ENCODE assay signal across 36 cellular contexts in the genomic region with DNA sequence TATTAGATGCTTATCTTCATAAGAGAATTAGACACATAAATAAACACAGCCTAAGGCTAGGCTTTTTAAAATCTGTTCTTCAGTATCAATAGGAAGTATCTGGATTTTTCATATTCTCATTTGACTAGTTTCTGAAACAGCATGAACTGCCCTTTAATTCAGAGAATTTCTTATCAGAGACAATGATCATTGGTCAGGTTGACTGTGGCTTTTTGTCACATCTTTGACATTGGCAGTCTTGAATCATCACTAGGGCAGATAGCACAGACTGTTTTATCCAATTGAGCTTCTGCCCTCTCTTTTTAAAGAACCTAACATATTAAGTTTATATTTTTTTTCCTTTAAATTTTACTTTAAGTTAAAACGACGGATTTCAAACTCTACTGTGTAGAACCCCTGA. TPM values are rescaled to one million over a fixed set of nuclear protein-coding genes. Genes with fewer than 3 reads are reported as not detected.
A peak's percentile ranks its signal among the peaks of the same experiment; 100 is the strongest.
DNase-seq lines count a peak whose midpoint lies in the region; ATAC-seq, FAIRE-seq and TF ChIP-seq lines count a peak whose summit lies in the region.
"Had no signal": no experiment of that assay in that cellular context is flagged by ENCODE, and none has a peak within 500 bp of the region (broad histone marks: within the 10 kb centered on the region; RNA-seq: fewer than 3 reads in every experiment).

No MANE protein-coding gene starts in this region.

- H3K9me3 Mint-ChIP-seq in T-helper 2 cell treated with Interferon-gamma antibody and Interleukin-4, amounts not matched to agents 5 μg/mL and 100 μg/mL, for 36 hours = no peaks in the 10 kb centered on the region
- H3K9me3 Mint-ChIP-seq: CD14-positive monocyte; CD4-positive, alpha-beta memory T cell; CD4-positive, alpha-beta T cell; CD4-positive, CD25-positive, alpha-beta regulatory T cell; CD8-positive, alpha-beta memory T cell; CD8-positive, alpha-beta T cell had no signal

- TF ChIP-seq CTCF in brain microvascular endothelial cell (IDR thresholded peaks at IDR 0.05; ENCODE audit: low read depth, low read length, missing control alignments) = no peak

- H3K4me1 Mint-ChIP-seq in T-helper 2 cell treated with Interferon-gamma antibody and Interleukin-4, amounts not matched to agents 5 μg/mL and 100 μg/mL, for 36 hours (ENCODE audit: low read depth) = no peaks in the 10 kb centered on the region
- H3K4me1 Mint-ChIP-seq: B cell; CD14-positive monocyte; CD4-positive, alpha-beta memory T cell; CD4-positive, CD25-positive, alpha-beta regulatory T cell; CD8-positive, alpha-beta memory T cell had no signal

- H3K36me3 ChIP-seq in SK-N-MC (ENCODE audit: insufficient read depth, low read length) (peaks cover 22% of the 10 kb centered on the region), brain microvascular endothelial cell (replicated peaks) (no peaks in the 10 kb centered on the region)

- no peak for TF ChIP-seq POLR2A in H54 (IDR thresholded peaks at IDR 0.05; ENCODE audit: low read depth, low read length)

- H3K27me3 ChIP-seq in brain microvascular endothelial cell (replicated peaks) = no peaks in the 10 kb centered on the region
- H3K27me3 ChIP-seq: BE2C; BLaER1; BLaER1 treated with 17β-estradiol and CSF1 and Interleukin-3, amounts not matched to agents 10 nM and 100 nM had no signal

- no peak for DNase-seq in H54 (ENCODE audit: insufficient read length, low spot score)
- DNase-seq in SK-N-MC (ENCODE audit: low read depth, low spot score) = no peak
- peak; percentile 14 for DNase-seq in T-helper 2 cell treated with Interferon-gamma antibody and Interleukin-4, amounts not matched to agents 5 μg/mL and 100 μg/mL, for 36 hours (ENCODE audit: low spot score)
- DNase-seq in RCC 7860 (ENCODE audit: low spot score) = no peak
- DNase-seq in brain microvascular endothelial cell = no peak
- DNase-seq in left cardiac atrium = no peak
- DNase-seq: 8988T; ACHN; AML-193; BE2C; C1 segment of cervical spinal cord; Caco-2; Calu3; CD4-positive, alpha-beta memory T cell; CD4-positive, alpha-beta T cell; CD8-positive, alpha-beta memory T cell; CD8-positive, alpha-beta T cell; COR-L47; DMS 273 treated with DMSO at 0.1 percent for 48 hours; DMS153; DMS53; DMS79; DMS79 treated with DMSO at 0.1 percent for 48 hours; DND-41; EL had no signal

- no peak overlapping the region for H3K4me3 Mint-ChIP-seq in T-helper 2 cell treated with Interferon-gamma antibody and Interleukin-4, amounts not matched to agents 5 μg/mL and 100 μg/mL, for 36 hours
- H3K4me3 Mint-ChIP-seq: B cell; CD14-positive monocyte; CD4-positive, alpha-beta memory T cell; CD4-positive, alpha-beta T cell; CD4-positive, CD25-positive, alpha-beta regulatory T cell; CD8-positive, alpha-beta memory T cell; CD8-positive, alpha-beta T cell had no signal

- H3K27ac ChIP-seq in SK-N-MC = no peak overlapping the region
- H3K27ac ChIP-seq in brain microvascular endothelial cell = no peak overlapping the region
- H3K27ac ChIP-seq: 22Rv1; A549; BLaER1; BLaER1 treated with 17β-estradiol and CSF1 and Interleukin-3, amounts not matched to agents 10 nM and 100 nM; C4-2B had no signal

- no peak for ATAC-seq in HG02571 (IDR thresholded peaks at IDR 0.05; ENCODE audit: unreplicated experiment)
- no peak for ATAC-seq in left cardiac atrium
- ATAC-seq: CD8-positive, alpha-beta T cell had no signal

- intact Hi-C loops in left cardiac atrium (cut with DNase I) = no loop called here

- peak; percentile 15 for FAIRE-seq in H54 (lab: Jason Lieb, UNC)
- peak; percentile 64 for FAIRE-seq in islet of Langerhans (lab: Jason Lieb, UNC)
- no peak for FAIRE-seq in RCC 7860 (lab: Jason Lieb, UNC)
- FAIRE-seq: A204.1 had no signal

- H3K9ac ChIP-seq in SK-N-MC (ENCODE audit: insufficient read length) = peak overlapping the region; percentile 25
- H3K9ac ChIP-seq: BLaER1; BLaER1 treated with 17β-estradiol and CSF1 and Interleukin-3, amounts not matched to agents 10 nM and 100 nM had no signal

- in situ Hi-C loops in brain microvascular endothelial cell (cut with HindIII; ENCODE audit: low pct_ligation_motif_present, low sequenced_read_pairs) = no loop called here

- no peaks in the 10 kb centered on the region for H3K36me3 Mint-ChIP-seq in T-helper 2 cell treated with Interferon-gamma antibody and Interleukin-4, amounts not matched to agents 5 μg/mL and 100 μg/mL, for 36 hours (ENCODE audit: low read depth)

- no peaks in the 10 kb centered on the region for H3K27me3 Mint-ChIP-seq in T-helper 2 cell treated with Interferon-gamma antibody and Interleukin-4, amounts not matched to agents 5 μg/mL and 100 μg/mL, for 36 hours (ENCODE audit: low read depth)
- H3K27me3 Mint-ChIP-seq: B cell; CD4-positive, alpha-beta memory T cell; CD4-positive, alpha-beta T cell; CD4-positive, CD25-positive, alpha-beta regulatory T cell; CD8-positive, alpha-beta memory T cell had no signal

- H3K9me3 ChIP-seq in SK-N-MC (ENCODE audit: low read depth, low read length) = no peaks in the 10 kb centered on the region
- H3K9me3 ChIP-seq: A549; BE2C; BLaER1; BLaER1 treated with 17β-estradiol and CSF1 and Interleukin-3, amounts not matched to agents 10 nM and 100 nM; Caco-2 had no signal

- H3K4me3 ChIP-seq in SK-N-MC = no peak overlapping the region
- no peak overlapping the region for H3K4me3 ChIP-seq in brain microvascular endothelial cell (ENCODE audit: low read depth, low read length)
- H3K4me3 ChIP-seq: A549; BLaER1; BLaER1 treated with 17β-estradiol and CSF1 and Interleukin-3, amounts not matched to agents 10 nM and 100 nM had no signal

- no peak overlapping the region for H3K27ac Mint-ChIP-seq in T-helper 2 cell treated with Interferon-gamma antibody and Interleukin-4, amounts not matched to agents 5 μg/mL and 100 μg/mL, for 36 hours
- H3K27ac Mint-ChIP-seq: B cell; CD14-positive monocyte; CD4-positive, alpha-beta T cell; CD4-positive, CD25-positive, alpha-beta regulatory T cell; CD8-positive, alpha-beta memory T cell; CD8-positive, alpha-beta T cell had no signal

RNA-seq across cellular contexts. Expression of gene DPY19L3, which starts 59.6 kb away (rescaled TPM):
- total RNA-seq in left cardiac atrium = 10 to 100 TPM; 13.4 to 13.8 TPM
